ENCODE assay signal across 1 cellular context in genomic region chr1:5651964-5652751, GRCh38.
TF ChIP-seq lines count a peak whose summit lies in the region.

No MANE protein-coding gene starts in this region.

TF ChIP-seq in K562, 482 proteins besides CTCF, POLR2A, EP300 and RAD21 (continued from another document):
- TF ChIP-seq PBX2 (CRISPR knock-in tag; IDR thresholded peaks at IDR 0.05; ENCODE audit: low read depth) (0 out of 2 replicates have a peak, but pooled peaks have one; percentile 12), PBX2 (tag; conservative IDR thresholded peaks at IDR 0.05; ENCODE audit: low read depth) (no peak), MEIS2 (IDR thresholded peaks at IDR 0.05; ENCODE audit: partially characterized antibody) (peak; percentile 69), ESRRA (IDR thresholded peaks at IDR 0.05; ENCODE audit: borderline replicate concordance, low read depth) (no peak)
TF ChIP-seq in K562: peak in this region for 3.
